In the genomic region with DNA sequence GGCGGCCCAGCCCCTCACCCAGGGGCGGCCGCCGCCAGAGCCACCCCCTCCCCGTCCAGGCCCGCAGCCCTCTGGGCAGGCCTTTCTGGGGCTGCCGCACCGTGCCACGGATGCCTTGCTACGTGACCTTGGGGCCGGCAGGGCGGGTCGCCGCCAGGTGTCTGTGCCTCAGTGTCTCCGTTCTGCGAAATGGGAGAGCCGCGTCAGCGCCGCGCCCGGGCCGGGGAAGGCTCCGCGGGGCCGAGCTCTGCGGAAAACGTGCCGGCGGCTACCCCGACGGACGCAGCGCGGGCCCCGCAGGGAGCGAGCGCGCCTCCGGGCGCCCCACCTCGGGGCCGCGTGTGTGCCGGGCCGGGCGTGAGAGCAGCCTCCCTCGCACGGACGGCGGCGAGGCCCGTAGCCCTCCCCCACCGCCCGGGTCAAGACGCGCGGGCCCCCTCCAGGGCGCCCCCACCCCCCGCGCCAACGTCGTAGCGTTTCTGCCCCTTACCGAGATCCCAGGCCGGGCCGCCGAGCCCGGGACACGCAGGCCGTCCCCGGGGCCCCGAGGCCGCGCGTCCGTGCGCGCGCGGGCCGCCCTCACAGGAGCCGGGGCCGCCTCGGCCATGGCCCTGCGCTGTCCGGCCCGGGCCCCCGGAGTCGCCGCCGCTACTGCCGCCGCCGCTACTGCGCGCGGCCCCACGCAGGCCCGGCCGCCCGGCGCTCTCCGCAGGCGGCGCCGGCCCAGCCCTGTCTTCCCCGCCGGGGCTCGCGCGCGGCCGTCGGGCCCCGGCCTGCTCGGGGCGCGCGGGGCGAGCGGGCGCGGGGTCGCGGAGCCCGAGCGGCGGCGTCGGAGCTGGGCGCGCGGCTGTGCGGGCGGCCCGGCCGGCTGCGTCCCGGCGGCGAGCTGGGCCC, we compare ENCODE assay signal across 1 cellular context.
TF ChIP-seq lines count a peak whose summit lies in the region.

No MANE protein-coding gene starts in this region.

TF ChIP-seq in H1, 55 proteins besides CTCF, POLR2A, EP300 and RAD21 (continued from another document):
- peak; percentile 44 for TF ChIP-seq KDM4A (IDR thresholded peaks at IDR 0.05; ENCODE audit: low read depth, low read length, severe bottlenecking)
- peak; percentile 68; the same call in 1 of the 2 replicates for TF ChIP-seq KDM1A (IDR thresholded peaks at IDR 0.05; ENCODE audit: borderline replicate concordance, low read length)
- TF ChIP-seq SUZ12 (IDR thresholded peaks at IDR 0.05; ENCODE audit: low read length) = peak; percentile 38; the same call in 1 of the 2 replicates
